In the genomic region with DNA sequence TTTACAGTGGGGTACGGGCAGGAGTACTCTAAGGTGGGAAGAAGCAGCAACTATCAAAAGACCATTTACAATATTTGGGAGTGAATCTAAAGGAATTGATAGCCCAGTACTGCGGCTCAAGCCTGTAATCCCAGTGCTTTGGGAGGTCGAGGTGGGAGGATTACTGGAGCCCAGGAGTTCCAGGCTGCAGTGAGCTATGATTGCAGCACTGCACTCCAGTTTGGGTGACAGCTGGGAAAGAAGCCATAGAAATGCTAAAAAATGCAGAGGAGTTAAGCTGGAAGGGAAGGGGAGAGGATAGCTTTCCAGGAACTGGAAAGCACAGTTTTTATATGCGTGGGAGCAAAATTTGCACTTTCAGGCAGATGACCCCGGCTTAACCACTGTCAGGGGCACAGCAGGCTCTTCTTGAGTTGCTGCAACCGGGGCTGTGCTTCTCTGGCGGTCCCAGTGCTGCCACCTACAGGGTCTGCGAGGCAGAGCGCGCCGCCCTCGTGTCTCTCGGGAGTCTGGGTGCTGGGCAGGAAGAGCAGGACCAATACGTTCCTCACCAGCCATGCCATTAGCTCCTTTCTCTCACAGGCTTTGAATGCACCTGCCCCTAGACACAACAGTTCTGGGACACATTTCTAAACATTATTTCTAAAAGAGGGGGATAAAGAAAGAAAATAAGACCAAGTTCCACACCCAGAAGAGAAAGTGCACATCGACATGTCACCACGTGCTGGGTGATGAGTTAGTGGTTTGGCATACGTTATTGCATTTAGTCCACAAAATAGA, we compare ENCODE assay signal across 9 cellular contexts. TPM values are rescaled to one million over a fixed set of nuclear protein-coding genes. Genes with fewer than 3 reads are reported as not detected.
DNase-seq lines count a peak whose midpoint lies in the region; ATAC-seq and TF ChIP-seq lines count a peak whose summit lies in the region.
"Had no signal": no experiment of that assay in that cellular context is flagged by ENCODE, and none has a peak within 500 bp of the region (broad histone marks: within the 10 kb centered on the region; RNA-seq: fewer than 3 reads in every experiment).

No MANE protein-coding gene starts in this region.

- H3K4me1 Mint-ChIP-seq in CD8-positive, alpha-beta T cell (ENCODE audit: low read depth) = peaks cover 2% of the 10 kb centered on the region
- no peaks in the 10 kb centered on the region for H3K4me1 Mint-ChIP-seq in activated CD8-positive, alpha-beta T cell treated with anti-CD3 and anti-CD28 coated beads, Interleukin-2, amount 10 ng/mL, durations not matched to agents 7 days and 5 days (ENCODE audit: low read depth)
- H3K4me1 Mint-ChIP-seq in mesothelial cell of epicardium = peaks cover 5% of the 10 kb centered on the region

- no peak overlapping the region for H3K4me3 Mint-ChIP-seq in CD8-positive, alpha-beta T cell
- H3K4me3 Mint-ChIP-seq in activated CD8-positive, alpha-beta T cell treated with anti-CD3 and anti-CD28 coated beads, Interleukin-2, amount 10 ng/mL, durations not matched to agents 7 days and 5 days = no peak overlapping the region
- no peak overlapping the region for H3K4me3 Mint-ChIP-seq in mesothelial cell of epicardium

- H3K9me3 ChIP-seq in CD8-positive, alpha-beta T cell (ENCODE audit: low read length) = no peaks in the 10 kb centered on the region

- no peaks in the 10 kb centered on the region for H3K4me1 ChIP-seq in CD8-positive, alpha-beta T cell (ENCODE audit: insufficient read depth, low read length)

- H3K27ac ChIP-seq in CD8-positive, alpha-beta T cell (ENCODE audit: low read depth, low read length) = no peak overlapping the region

- intact Hi-C loops in CD8-positive, alpha-beta T cell (cut with DNase I, micrococcal nuclease) = loop anchor here (2.0 to 10.0 kb wide), 2 partner anchors 470 to 710 kb away; no protein-coding TSS in a partner anchor

- no peaks in the 10 kb centered on the region for H3K27me3 ChIP-seq in CD8-positive, alpha-beta T cell (ENCODE audit: insufficient read depth, low read length)

- H3K4me3 ChIP-seq in CD8-positive, alpha-beta T cell (ENCODE audit: low read depth, low read length) = no peak overlapping the region

- POLR2A ChIA-PET in CD8-positive, alpha-beta T cell (lab: Charles Lee) = no interaction called here
- POLR2A ChIA-PET in activated CD8-positive, alpha-beta T cell treated with anti-CD3 and anti-CD28 coated beads, Interleukin-2, amount 10 ng/mL, durations not matched to agents 7 days and 5 days (lab: Charles Lee) = no interaction called here

- peaks cover 2% of the 10 kb centered on the region for H3K9me3 Mint-ChIP-seq in CD8-positive, alpha-beta T cell
- H3K9me3 Mint-ChIP-seq in activated CD8-positive, alpha-beta T cell treated with anti-CD3 and anti-CD28 coated beads, Interleukin-2, amount 10 ng/mL, durations not matched to agents 7 days and 5 days (ENCODE audit: insufficient read depth) = no peaks in the 10 kb centered on the region
- no peaks in the 10 kb centered on the region for H3K9me3 Mint-ChIP-seq in mesothelial cell of epicardium

- CTCF ChIA-PET in CD8-positive, alpha-beta T cell (lab: Charles Lee) = interaction anchor here (0.6 to 2.8 kb wide), 13 partner anchors 9 to 710 kb away, joined by 3 to 15 read pairs (median 3); no protein-coding TSS in a partner anchor
- CTCF ChIA-PET in activated CD8-positive, alpha-beta T cell treated with anti-CD3 and anti-CD28 coated beads, Interleukin-2, amount 10 ng/mL, durations not matched to agents 7 days and 5 days (lab: Charles Lee) = interaction anchor here (0.7 to 1.8 kb wide), 5 partner anchors 9 to 709 kb away, joined by 3 to 10 read pairs (median 4); a partner anchor contains a TSS

- DNase-seq in CD8-positive, alpha-beta T cell = peak; percentile 38 to 75 (median 58)
- DNase-seq in NCI-H82 treated with DMSO at 0.1 percent for 48 hours (lab: John Stamatoyannopoulos, UW; ENCODE audit: unreplicated experiment) = peak; percentile 16
- peak; percentile 76 for DNase-seq in activated CD8-positive, alpha-beta T cell treated with anti-CD3 and anti-CD28 coated beads, Interleukin-2, amount 10 ng/mL, durations not matched to agents 7 days and 5 days
- DNase-seq in effector CD4-positive, alpha-beta T cell = peak; percentile 43
- peak; percentile 63 to 91 for DNase-seq in mesothelial cell of epicardium (ENCODE audit: low spot score in 2 of 2, unreplicated experiment in 2 of 2)
- peak; percentile 30 to 41 for DNase-seq in stimulated activated CD8-positive, alpha-beta memory T cell treated with anti-CD3 and anti-CD28 coated beads, Interleukin-2, amount 100 ng/mL, for 1 hour (ENCODE audit: low read depth in 2 of 2)

- ATAC-seq in CD8-positive, alpha-beta T cell = peak; percentile 64
- peak; percentile 98 for ATAC-seq in GM19452 (IDR thresholded peaks at IDR 0.05; ENCODE audit: unreplicated experiment)
- peak; percentile 97 for ATAC-seq in HG03520 (IDR thresholded peaks at IDR 0.05; ENCODE audit: unreplicated experiment)
- peak; percentile 94 for ATAC-seq in activated CD8-positive, alpha-beta T cell treated with anti-CD3 and anti-CD28 coated beads, Interleukin-2, amount 10 ng/mL, durations not matched to agents 7 days and 5 days

- H3K36me3 Mint-ChIP-seq in CD8-positive, alpha-beta T cell = no peaks in the 10 kb centered on the region
- no peaks in the 10 kb centered on the region for H3K36me3 Mint-ChIP-seq in activated CD8-positive, alpha-beta T cell treated with anti-CD3 and anti-CD28 coated beads, Interleukin-2, amount 10 ng/mL, durations not matched to agents 7 days and 5 days (ENCODE audit: low read depth)
- no peaks in the 10 kb centered on the region for H3K36me3 Mint-ChIP-seq in mesothelial cell of epicardium

- no peak overlapping the region for H3K27ac Mint-ChIP-seq in CD8-positive, alpha-beta T cell
- H3K27ac Mint-ChIP-seq in activated CD8-positive, alpha-beta T cell treated with anti-CD3 and anti-CD28 coated beads, Interleukin-2, amount 10 ng/mL, durations not matched to agents 7 days and 5 days = no peak overlapping the region
- no peak overlapping the region for H3K27ac Mint-ChIP-seq in mesothelial cell of epicardium

- TF ChIP-seq CTCF in CD8-positive, alpha-beta T cell (IDR thresholded peaks at IDR 0.05) = peak; percentile 77
- peak; percentile 70 for TF ChIP-seq CTCF in mesothelial cell of epicardium (IDR thresholded peaks at IDR 0.05; ENCODE audit: unreplicated experiment)

- H3K27me3 Mint-ChIP-seq in CD8-positive, alpha-beta T cell (ENCODE audit: low read depth) = peaks cover 49% of the 10 kb centered on the region
- H3K27me3 Mint-ChIP-seq in activated CD8-positive, alpha-beta T cell treated with anti-CD3 and anti-CD28 coated beads, Interleukin-2, amount 10 ng/mL, durations not matched to agents 7 days and 5 days (ENCODE audit: low read depth) = peaks cover 25% of the 10 kb centered on the region
- H3K27me3 Mint-ChIP-seq in mesothelial cell of epicardium (ENCODE audit: low read depth) = peaks cover 24% of the 10 kb centered on the region

- no peaks in the 10 kb centered on the region for H3K36me3 ChIP-seq in CD8-positive, alpha-beta T cell (ENCODE audit: insufficient read depth, low read length)

RNA-seq across cellular contexts. Expression of a gene that starts 10.1 kb away (rescaled TPM):
- total RNA-seq in CD8-positive, alpha-beta T cell = not detected
- not detected for total RNA-seq in activated CD8-positive, alpha-beta T cell treated with anti-CD3 and anti-CD28 coated beads, Interleukin-2, amount 10 ng/mL, durations not matched to agents 7 days and 5 days
- 1.7 to 3.0 TPM (median 2.1 TPM) in 3 replicates for total RNA-seq in mesothelial cell of epicardium
- total RNA-seq: T-helper 1 cell treated with Interleukin-12 subunit alpha and Interleukin-12 subunit beta and Interleukin-4 antibody, amounts not matched to agents 30 ng/mL and 1 ng/mL, for 36 hours had no signal

Comparison
In these comparisons a context has a peak if more than half of its experiments do, and no peak if none do; other contexts are left out.
1. DNase-seq: peak in every context shown above with its lines; median percentile 77 in mesothelial cell of epicardium; 76 in activated CD8-positive, alpha-beta T cell treated with anti-CD3 and anti-CD28 coated beads, Interleukin-2, amount 10 ng/mL, durations not matched to agents 7 days and 5 days; 58 in CD8-positive, alpha-beta T cell; 43 in effector CD4-positive, alpha-beta T cell; 36 in stimulated activated CD8-positive, alpha-beta memory T cell treated with anti-CD3 and anti-CD28 coated beads, Interleukin-2, amount 100 ng/mL, for 1 hour; 16 in NCI-H82 treated with DMSO at 0.1 percent for 48 hours.